8 cellular contexts compared by ENCODE assay signal in the genomic region with DNA sequence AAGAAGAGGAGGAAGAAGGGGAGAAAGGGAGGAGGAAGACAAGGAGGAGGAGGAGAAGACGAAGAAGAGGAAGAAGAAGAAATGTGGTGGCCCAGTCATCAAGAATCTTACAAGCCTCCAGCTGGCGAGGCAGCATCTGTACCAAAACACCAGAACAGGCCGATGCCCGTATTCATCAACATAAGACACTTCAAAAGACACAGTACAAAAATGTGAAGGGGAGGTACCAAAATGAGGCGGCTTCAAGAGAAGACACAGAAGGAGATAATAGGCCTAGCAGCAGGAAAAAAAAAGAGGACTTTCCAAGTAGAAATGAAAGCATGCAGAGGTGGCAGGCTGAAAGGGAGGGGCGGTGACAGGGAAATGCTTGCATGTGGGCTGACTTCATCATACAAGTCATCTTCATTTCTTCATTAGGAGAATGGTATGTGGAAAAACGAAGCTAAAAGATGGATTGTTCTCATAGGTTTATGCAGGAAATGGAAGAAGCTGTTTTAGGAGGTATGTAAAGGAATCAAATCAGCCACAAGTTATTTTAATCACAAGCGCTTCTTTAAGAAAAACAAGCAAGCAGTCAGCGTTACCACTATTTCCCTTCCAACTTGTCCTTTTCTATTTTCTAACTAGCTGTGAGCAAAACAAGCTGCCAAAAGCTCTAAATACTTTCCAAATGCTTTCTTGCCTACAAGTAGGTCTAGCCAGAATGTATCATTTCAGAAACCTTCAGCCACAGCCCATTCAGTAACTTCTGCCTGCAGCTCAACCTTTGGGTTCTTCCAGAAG.
DNase-seq lines count a peak whose midpoint lies in the region; ATAC-seq and TF ChIP-seq lines count a peak whose summit lies in the region.

No MANE protein-coding gene starts in this region.

- peaks cover 0 to 6% (median 0%) of the 10 kb centered on the region in 4 donors for H3K4me1 ChIP-seq in Peyer's patch
- H3K4me1 ChIP-seq in stomach smooth muscle (ENCODE audit: control insufficient read depth, insufficient read depth, low read length) = peaks cover 3% of the 10 kb centered on the region

- TF ChIP-seq CTCF in Peyer's patch (IDR thresholded peaks at IDR 0.05) = no peak

- H3K4me3 ChIP-seq in Peyer's patch (no peak overlapping the region), stomach smooth muscle (ENCODE audit: low read length in 2 of 2) (peak overlapping the region; percentile 6 to 17)

- ATAC-seq in HG03139 (IDR thresholded peaks at IDR 0.05; ENCODE audit: unreplicated experiment) (no peak), HG03097 (IDR thresholded peaks at IDR 0.05; ENCODE audit: low FRiP score, unreplicated experiment) (no peak)

- DNase-seq in AG08396 (ENCODE audit: low spot score) (peak; percentile 76), Peyer's patch (peak in 1 of 3 donors; percentile 45), mucosa of gallbladder (ENCODE audit: low spot score) (peak; percentile 26), HuH-7 (ENCODE audit: low spot score) (no peak)
- peak; percentile 50 for DNase-seq in central memory CD4-positive, alpha-beta T cell

- no peak for TF ChIP-seq POLR2A in Peyer's patch (IDR thresholded peaks at IDR 0.05)

- H3K9me3 ChIP-seq in Peyer's patch = no peaks in the 10 kb centered on the region
- no peaks in the 10 kb centered on the region for H3K9me3 ChIP-seq in stomach smooth muscle (ENCODE audit: control insufficient read depth in 2 of 2, low read length in 2 of 2)

- H3K27ac ChIP-seq in Peyer's patch (peak overlapping the region; percentile 2 to 43 (median 25)), stomach smooth muscle (ENCODE audit: low read length) (peak overlapping the region; percentile 56)

- peak overlapping the region in 1 of 2 donors; percentile 30 for H3K9ac ChIP-seq in stomach smooth muscle (ENCODE audit: low read length in 2 of 2)

- H3K36me3 ChIP-seq in Peyer's patch (peaks cover 0 to 8% (median 0%) of the 10 kb centered on the region in 3 donors), stomach smooth muscle (ENCODE audit: control insufficient read depth in 2 of 2, insufficient read depth in 2 of 2, low read length in 2 of 2) (peaks cover 2 to 7% of the 10 kb centered on the region in 2 donors)

- no peaks in the 10 kb centered on the region for H3K27me3 ChIP-seq in Peyer's patch
- H3K27me3 ChIP-seq in stomach smooth muscle (ENCODE audit: control insufficient read depth in 1 of 2, insufficient read depth in 2 of 2, low read length in 2 of 2) = no peaks in the 10 kb centered on the region

Comparison
In these comparisons a context has a peak if more than half of its experiments do, and no peak if none do; other contexts are left out.
1. H3K4me3 ChIP-seq: peak in stomach smooth muscle (2 of 2); none in Peyer's patch (0 of 4).